In genomic region chr1:25754421-25755195, GRCh38 we compare ENCODE assay signal across 12 cellular contexts. TPM values are rescaled to one million over a fixed set of nuclear protein-coding genes. Genes with fewer than 3 reads are reported as not detected.
DNase-seq lines count a peak whose midpoint lies in the region; ATAC-seq, FAIRE-seq and TF ChIP-seq lines count a peak whose summit lies in the region.
"Had no signal": no experiment of that assay in that cellular context is flagged by ENCODE, and none has a peak within 500 bp of the region (broad histone marks: within the 10 kb centered on the region; RNA-seq: fewer than 3 reads in every experiment).

No MANE protein-coding gene starts in this region.

- TF ChIP-seq CTCF in HepG2 (CRISPR knock-in tag; IDR thresholded peaks at IDR 0.05) (peak; percentile 50), right lobe of liver (IDR thresholded peaks at IDR 0.05) (no peak), keratinocyte (optimal IDR thresholded peaks at IDR 0.05 in 1 of 3, IDR thresholded peaks at IDR 0.05 in 1 of 3, conservative IDR thresholded peaks at IDR 0.05 in 1 of 3; ENCODE audit: extremely low read depth in 1 of 3, insufficient read depth in 2 of 3, low read length in 3 of 3) (peak in 2 of 3 experiments; percentile 18 to 43)

- no peak for TF ChIP-seq RAD21 in HepG2 (CRISPR knock-in tag; IDR thresholded peaks at IDR 0.05)

- CTCF ChIA-PET in HepG2 (lab: Yijun Ruan, JAX; ENCODE audit: low intra/inter-chr PET ratio, low total read pairs), result interaction anchor here (0.8 kb wide), 1 partner anchor 42 kb away, joined by 3 read pairs; no protein-coding TSS in a partner anchor

- no TSS peak for BruUV-seq in HepG2 (replicated peaks; lab: Mats Ljungman, UMichigan)

- H3K9me1 ChIP-seq in keratinocyte (ENCODE audit: control insufficient read depth, extremely low read depth, insufficient read depth, low read length), result no peaks in the 10 kb centered on the region

- TF ChIP-seq POLR2A in HepG2 (IDR thresholded peaks at IDR 0.05; ENCODE audit: insufficient read depth in 1 of 2, low read depth in 2 of 2, low read length in 2 of 2) (no peak), right lobe of liver (IDR thresholded peaks at IDR 0.05) (no peak)

- H3K36me3 ChIP-seq in HepG2 (replicated peaks in 1 of 2; ENCODE audit: control insufficient read depth in 1 of 2, insufficient read depth in 2 of 2, low read length in 2 of 2) (no peaks in the 10 kb centered on the region), right lobe of liver (peaks cover 0 to 6% (median 2%) of the 10 kb centered on the region in 4 donors), keratinocyte (ENCODE audit: control insufficient read depth in 2 of 2, extremely low read depth in 1 of 2, insufficient read depth in 2 of 2, low read length in 2 of 2) (no peaks in the 10 kb centered on the region), thymus (ENCODE audit: control insufficient read depth, insufficient read depth) (no peaks in the 10 kb centered on the region)

- intact Hi-C loops in HepG2 (cut with micrococcal nuclease; ENCODE audit: unreplicated experiment) (loop anchor here (5.0 kb wide), 1 partner anchor 43 kb away; no protein-coding TSS in a partner anchor), right lobe of liver (cut with DNase I) (no loop called here)

- H3K27me3 ChIP-seq in HepG2 (ENCODE audit: control insufficient read depth in 1 of 2, insufficient read depth in 2 of 2, low read length in 2 of 2) (peaks cover 10 to 78% of the 10 kb centered on the region in 2 experiments), right lobe of liver (no peaks in the 10 kb centered on the region), keratinocyte (ENCODE audit: control insufficient read depth, extremely low read depth, insufficient read depth, low read length) (peaks cover 27% of the 10 kb centered on the region), thymus (ENCODE audit: control insufficient read depth, insufficient read depth) (no peaks in the 10 kb centered on the region)

- H3K9me3 Mint-ChIP-seq in activated T-cell treated with anti-CD3 and anti-CD28 coated beads, Interleukin-2, amount 50 U/mL, for 72 hours, result no peaks in the 10 kb centered on the region

- H3K4me2 ChIP-seq in HepG2 (ENCODE audit: low read depth, low read length) (no peak overlapping the region), keratinocyte (ENCODE audit: control insufficient read depth, extremely low read depth, insufficient read depth, low read depth, low read length) (peak overlapping the region; percentile 35)
- H3K4me2 ChIP-seq: smooth muscle cell had no signal

- no peaks in the 10 kb centered on the region for H3K9me3 ChIP-seq in HepG2 (ENCODE audit: low read length)
- no peaks in the 10 kb centered on the region for H3K9me3 ChIP-seq in right lobe of liver
- H3K9me3 ChIP-seq in keratinocyte (ENCODE audit: control insufficient read depth, low read depth, low read length), result no peaks in the 10 kb centered on the region
- no peaks in the 10 kb centered on the region for H3K9me3 ChIP-seq in thymus (ENCODE audit: control insufficient read depth)

- in situ Hi-C loops in HepG2 (cut with HindIII; ENCODE audit: extremely low pct_ligation_motif_present, low pct_unique_long_range_greater_than_20kb), result loop anchor here (5.0 kb wide), 1 partner anchor 43 kb away; no protein-coding TSS in a partner anchor

- H2AFZ ChIP-seq in HepG2 (ENCODE audit: low read length) (no peak overlapping the region), keratinocyte (ENCODE audit: control insufficient read depth, low read length) (peak overlapping the region; percentile 90)

- POLR2A ChIA-PET in HepG2 (lab: Yijun Ruan, JAX), result no interaction called here

- H3K4me1 ChIP-seq in HepG2 (ENCODE audit: insufficient read depth, low read length) (no peaks in the 10 kb centered on the region), right lobe of liver (no peaks in the 10 kb centered on the region), keratinocyte (ENCODE audit: control insufficient read depth, extremely low read depth, insufficient read depth, low read length) (peaks cover 6% of the 10 kb centered on the region), thymus (ENCODE audit: control insufficient read depth, insufficient read depth, low read length) (peaks cover 8% of the 10 kb centered on the region)

- H3K9ac ChIP-seq in HepG2 (ENCODE audit: insufficient read depth, low read depth, low read length) (no peak overlapping the region), keratinocyte (ENCODE audit: control insufficient read depth, extremely low read depth, insufficient read depth, low read length) (peak overlapping the region; percentile 23)

- H3K79me2 ChIP-seq in HepG2 (ENCODE audit: insufficient read depth, low read length), result no peaks in the 10 kb centered on the region
- H3K79me2 ChIP-seq in keratinocyte (ENCODE audit: control insufficient read depth, insufficient read depth, low read length), result no peaks in the 10 kb centered on the region

- no peaks in the 10 kb centered on the region for H3K27me3 Mint-ChIP-seq in activated T-cell treated with anti-CD3 and anti-CD28 coated beads, Interleukin-2, amount 50 U/mL, for 72 hours (ENCODE audit: low read depth)

- H3K27ac ChIP-seq in HepG2 (ENCODE audit: extremely low read length, insufficient read depth, low read length), result no peak overlapping the region
- H3K27ac ChIP-seq in right lobe of liver, result no peak overlapping the region
- no peak overlapping the region for H3K27ac ChIP-seq in keratinocyte (ENCODE audit: control insufficient read depth, insufficient read depth, low read length)
- peak overlapping the region; percentile 57 for H3K27ac ChIP-seq in thymus (ENCODE audit: low read depth)
- H3K27ac ChIP-seq: SK-N-MC had no signal

- H3K27ac Mint-ChIP-seq in activated T-cell treated with anti-CD3 and anti-CD28 coated beads, Interleukin-2, amount 50 U/mL, for 72 hours, result peak overlapping the region; percentile 61

- no peaks in the 10 kb centered on the region for H4K20me1 ChIP-seq in HepG2 (ENCODE audit: insufficient read depth, low read length)
- no peaks in the 10 kb centered on the region for H4K20me1 ChIP-seq in keratinocyte (ENCODE audit: control insufficient read depth, extremely low read depth, insufficient read depth, low read length)

- TF ChIP-seq EP300 in HepG2 (IDR thresholded peaks at IDR 0.05; ENCODE audit: low read depth in 2 of 2, low read length in 2 of 2) (no peak), HepG2 (CRISPR knock-in tag; IDR thresholded peaks at IDR 0.05; ENCODE audit: borderline replicate concordance) (no peak)

- peak; percentile 52; the same call in 2 of the 3 replicates for ATAC-seq in HepG2
- ATAC-seq in right lobe of liver, result no peak
- peak; percentile 75 to 80 for ATAC-seq in activated T-cell treated with anti-CD3 and anti-CD28 coated beads, Interleukin-2, amount 50 U/mL, for 72 hours (replicated peaks in 1 of 2)
- ATAC-seq in GM18519 (IDR thresholded peaks at IDR 0.05; ENCODE audit: low FRiP score, unreplicated experiment), result no peak
- no peak for ATAC-seq in GM18520 (IDR thresholded peaks at IDR 0.05; ENCODE audit: unreplicated experiment)

- DNase-seq in HepG2 (ENCODE audit: low spot score) (no peak), right lobe of liver (no peak), keratinocyte (ENCODE audit: low read depth, low spot score) (no peak)
- DNase-seq in activated T-cell treated with anti-CD3 and anti-CD28 coated beads, Interleukin-2, amount 50 U/mL, for 72 hours, result peak; percentile 32 to 33
- no peak for DNase-seq in activated effector memory CD4-positive, alpha-beta T cell treated with anti-CD3 and anti-CD28 coated beads, Interleukin-2, amount 50 U/mL, for 16 hours
- DNase-seq: IMR-90, NCI-H226 had no signal

- no peak overlapping the region for H3K4me3 ChIP-seq in HepG2 (replicated peaks in 1 of 3; ENCODE audit: insufficient read depth in 1 of 3, low read depth in 2 of 3, low read length in 3 of 3)
- H3K4me3 ChIP-seq in right lobe of liver, result no peak overlapping the region
- no peak overlapping the region for H3K4me3 ChIP-seq in keratinocyte (ENCODE audit: control insufficient read depth in 2 of 3, extremely low read depth in 1 of 3, insufficient read depth in 2 of 3, low read depth in 1 of 3, low read length in 3 of 3)
- no peak overlapping the region for H3K4me3 ChIP-seq in thymus (ENCODE audit: low read length)
- H3K4me3 ChIP-seq: SK-N-MC, smooth muscle cell had no signal

- peaks cover 34% of the 10 kb centered on the region for H3K4me1 Mint-ChIP-seq in activated T-cell treated with anti-CD3 and anti-CD28 coated beads, Interleukin-2, amount 50 U/mL, for 72 hours (ENCODE audit: low read depth)

- dilution Hi-C loops in keratinocyte (cut with MboI; ENCODE audit: extremely low pct_ligation_motif_present, low sequenced_read_pairs), result no loop called here

- no peak for FAIRE-seq in HepG2 (lab: Jason Lieb, UNC)
- peak; percentile 49 for FAIRE-seq in keratinocyte (lab: Jason Lieb, UNC)

- peaks cover 0 to 3% of the 10 kb centered on the region in 2 donors for H3K36me3 Mint-ChIP-seq in activated T-cell treated with anti-CD3 and anti-CD28 coated beads, Interleukin-2, amount 50 U/mL, for 72 hours (ENCODE audit: insufficient read depth in 2 of 2)

- 49% methylated on average over 12 of the region's 18 CpGs for WGBS in HepG2 (ENCODE audit: low lambda C conversion rate)
- WGBS in right lobe of liver (ENCODE audit: insufficient coverage, low coverage, low lambda C conversion rate, missing lambda C conversion rate), result 59% methylated on average over 9 of the region's 18 CpGs
- 50% methylated on average over 18 of the region's 18 CpGs for WGBS in thymus

- H3K4me3 Mint-ChIP-seq in activated T-cell treated with anti-CD3 and anti-CD28 coated beads, Interleukin-2, amount 50 U/mL, for 72 hours, result peak overlapping the region; percentile 42 to 52

RNA-seq across cellular contexts. Expression of gene SELENON, which starts 45.4 kb away (rescaled TPM):
- total RNA-seq in HepG2 (2016; rRNA removed; fragmentation: Illumina TruSeq; extraction: Trizol) (3.4 and 3.8 TPM in 2 replicates), right lobe of liver (10 to 100 TPM; 11.9 to 21.8 (median 17.8) TPM)
- total RNA-seq in HepG2 (2016; cell fraction: cytosol; rRNA removed; fragmentation: Illumina TruSeq; extraction: Trizol; ENCODE audit: low read depth), result 1.4 and 1.6 TPM in 2 replicates
- 2.6 and 3.9 TPM in 2 replicates for total RNA-seq in HepG2 (2016; cell fraction: insoluble cytoplasmic fraction; rRNA removed; fragmentation: Illumina TruSeq; extraction: Trizol)
- 5.9 and 6.0 TPM in 2 replicates for total RNA-seq in HepG2 (2016; cell fraction: membrane; rRNA removed; fragmentation: Illumina TruSeq; extraction: Trizol)
- total RNA-seq in HepG2 (2016; cell fraction: nucleus; rRNA removed; fragmentation: Illumina TruSeq; extraction: Trizol), result 6.6 and 8.7 TPM in 2 replicates
- polyA plus RNA-seq in HepG2 (2011; rRNA removed) (8.0 and 8.9 TPM in 2 replicates), keratinocyte (13.4 to 56.3 TPM (median 15.4 TPM) in 3 replicates), thymus (17.4 TPM)
- polyA plus RNA-seq in HepG2 (2011; cell fraction: cytosol; rRNA removed), result 9.0 and 9.2 TPM in 2 replicates
- 13.1 and 15.6 TPM in 2 replicates for polyA plus RNA-seq in HepG2 (2011; cell fraction: nucleus; rRNA removed)
- 10.5 and 11.5 TPM in 2 replicates for polyA plus RNA-seq in HepG2 (2012)
- 3.5 and 4.0 TPM in 2 replicates for polyA plus RNA-seq in HepG2 (2016; cell fraction: cytosol; fragmentation: Illumina TruSeq; extraction: Trizol; ENCODE audit: low read depth)
- 8.8 and 12.5 TPM in 2 replicates for polyA plus RNA-seq in HepG2 (2016; cell fraction: insoluble cytoplasmic fraction; fragmentation: Illumina TruSeq; extraction: Trizol; ENCODE audit: low read depth)
- polyA plus RNA-seq in HepG2 (2016; cell fraction: membrane; fragmentation: Illumina TruSeq; extraction: Trizol; ENCODE audit: low read depth), result 12.1 and 12.7 TPM in 2 replicates
- polyA plus RNA-seq in HepG2 (2016; cell fraction: nucleus; fragmentation: Illumina TruSeq; extraction: Trizol; ENCODE audit: insufficient read depth, low read depth), result 27.6 and 29.1 TPM in 2 replicates
- 10.4 TPM in 2 replicates for polyA minus RNA-seq in HepG2 (2011; rRNA and poly(A)+ RNA removed; ENCODE audit: low replicate concordance)
- 8.1 and 8.3 TPM in 2 replicates for polyA minus RNA-seq in HepG2 (2011; cell fraction: cytosol; rRNA and poly(A)+ RNA removed)
- polyA minus RNA-seq in HepG2 (2011; cell fraction: nucleus; rRNA and poly(A)+ RNA removed), result 3.1 and 5.0 TPM in 2 replicates
- total RNA-seq in activated T-cell treated with anti-CD3 and anti-CD28 coated beads, Interleukin-2, amount 50 U/mL, for 72 hours, result 10 to 100 TPM; 29.5 to 31.1 TPM
- 1.7 TPM for polyA plus RNA-seq in keratinocyte (2011; ENCODE audit: low read depth)
- 33.8 and 43.7 TPM in 2 replicates for polyA plus RNA-seq in keratinocyte (2011; cell fraction: cytosol; rRNA removed)
- 53.2 and 65.0 TPM in 2 replicates for polyA plus RNA-seq in keratinocyte (2011; cell fraction: nucleus; rRNA removed)
- polyA plus RNA-seq in keratinocyte (2012; ENCODE audit: low replicate concordance), result 16.7 and 65.0 TPM in 2 replicates
- 22.0 to 167 TPM (median 24.1 TPM) in 3 replicates for polyA minus RNA-seq in keratinocyte
- polyA minus RNA-seq in keratinocyte (2011; cell fraction: cytosol; rRNA and poly(A)+ RNA removed), result 43.0 TPM
- polyA minus RNA-seq in keratinocyte (2011; cell fraction: nucleus; rRNA and poly(A)+ RNA removed), result 30.9 and 42.4 TPM in 2 replicates

Comparison
In these comparisons a context has a peak if more than half of its experiments do, and no peak if none do; other contexts are left out.
1. ATAC-seq: peak in HepG2 (single experiment) and activated T-cell treated with anti-CD3 and anti-CD28 coated beads, Interleukin-2, amount 50 U/mL, for 72 hours (2 of 2); none in right lobe of liver (0 of 4), GM18519 (single experiment) and GM18520 (single experiment).
2. CTCF ChIP-seq: peak in HepG2 (single experiment) and keratinocyte (2 of 3); none in right lobe of liver (0 of 4).
3. DNase-seq: peak in activated T-cell treated with anti-CD3 and anti-CD28 coated beads, Interleukin-2, amount 50 U/mL, for 72 hours (2 of 2); none in HepG2 (single experiment), right lobe of liver (0 of 3), keratinocyte (single experiment) and activated effector memory CD4-positive, alpha-beta T cell treated with anti-CD3 and anti-CD28 coated beads, Interleukin-2, amount 50 U/mL, for 16 hours (single experiment).